In the genomic region with DNA sequence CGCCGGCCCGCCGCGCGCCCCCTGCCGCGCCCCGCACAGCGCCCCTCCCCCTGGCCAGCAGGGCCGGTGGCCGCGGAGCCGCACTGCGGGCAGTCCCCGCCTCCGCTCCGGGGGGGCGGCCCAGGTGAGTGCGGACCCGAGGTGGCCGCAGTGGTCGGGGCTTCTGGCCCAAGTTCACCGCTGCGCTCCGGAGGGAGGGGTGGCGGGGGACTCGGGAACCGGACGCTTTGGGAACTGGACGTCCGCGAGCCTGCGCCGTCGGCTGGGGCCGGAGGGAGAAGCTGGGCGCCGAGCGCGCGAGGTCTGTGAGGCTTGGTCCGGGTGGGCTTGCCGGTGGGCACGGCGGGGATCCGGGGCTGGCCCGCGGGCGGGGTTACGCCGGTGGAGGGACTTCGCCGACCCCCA, we compare ENCODE assay signal across 8 cellular contexts. TPM values are rescaled to one million over a fixed set of nuclear protein-coding genes. Genes with fewer than 3 reads are reported as not detected.
A peak's percentile ranks its signal among the peaks of the same experiment; 100 is the strongest.
DNase-seq lines count a peak whose midpoint lies in the region; ATAC-seq and TF ChIP-seq lines count a peak whose summit lies in the region.

No MANE protein-coding gene starts in this region.

- TF ChIP-seq CTCF in heart right ventricle (IDR thresholded peaks at IDR 0.05) (peak in 1 of 9 donors; percentile 11), sigmoid colon (IDR thresholded peaks at IDR 0.05) (no peak)

- H3K27ac ChIP-seq in heart right ventricle = peak overlapping the region; percentile 82 to 98 (median 94)
- H3K27ac ChIP-seq in sigmoid colon = peak overlapping the region; percentile 87 to 94 (median 90)

- peak; percentile 39 for DNase-seq in DMS53 (lab: John Stamatoyannopoulos, UW)
- no peak for DNase-seq in DMS53 treated with DMSO at 0.1 percent for 48 hours (lab: John Stamatoyannopoulos, UW; ENCODE audit: unreplicated experiment)
- no peak for DNase-seq in T-helper 17 cell
- DNase-seq in heart right ventricle = peak; percentile 43 to 53
- DNase-seq in sigmoid colon = no peak
- no peak for DNase-seq in iPS-NIHi11 (ENCODE audit: low spot score)
- no peak for DNase-seq in immature natural killer cell

- H3K27me3 ChIP-seq in heart right ventricle (peaks cover 0 to 29% (median 0%) of the 10 kb centered on the region in 7 donors), sigmoid colon (no peaks in the 10 kb centered on the region)

- no peak for TF ChIP-seq EP300 in sigmoid colon (IDR thresholded peaks at IDR 0.05)

- H3K4me3 Mint-ChIP-seq in T-helper 17 cell (peak overlapping the region; percentile 87), immature natural killer cell (peak overlapping the region in 2 of 5 donors; percentile 18 to 41)

- H3K27ac Mint-ChIP-seq in T-helper 17 cell (no peak overlapping the region), immature natural killer cell (no peak overlapping the region)

- H3K4me3 ChIP-seq in heart right ventricle (peak overlapping the region; percentile 57 to 96 (median 80)), sigmoid colon (peak overlapping the region; percentile 73 to 93 (median 78))

- H3K4me1 Mint-ChIP-seq in T-helper 17 cell (peaks cover 31% of the 10 kb centered on the region), immature natural killer cell (peaks cover 9 to 16% of the 10 kb centered on the region in 2 donors)

- H3K9me3 ChIP-seq in T-helper 17 cell (ENCODE audit: control insufficient read depth, low read length, poor library complexity, severe bottlenecking) (no peaks in the 10 kb centered on the region), heart right ventricle (no peaks in the 10 kb centered on the region), sigmoid colon (no peaks in the 10 kb centered on the region)

- ATAC-seq in T-helper 17 cell = no peak
- peak in 5 of 8 donors; percentile 0 to 19 (median 4) for ATAC-seq in heart right ventricle
- ATAC-seq in HG03108 (IDR thresholded peaks at IDR 0.05; ENCODE audit: unreplicated experiment) = no peak

- 0 to 1% methylated on average over 29 to 54 of the region's 54 CpGs for WGBS in heart right ventricle, 2 donors
- 0 to 1% methylated on average over 54 of the region's 54 CpGs for WGBS in sigmoid colon, 2 donors

- no peaks in the 10 kb centered on the region for H3K9me3 Mint-ChIP-seq in immature natural killer cell

- TF ChIP-seq POLR2A in sigmoid colon (IDR thresholded peaks at IDR 0.05) = no peak

- intact Hi-C loops in heart right ventricle (cut with DNase I) (loop anchor here (2.0 to 10.0 kb wide), 20 partner anchors 69 to 587 kb away; a partner anchor contains a TSS), sigmoid colon (cut with DNase I) (loop anchor here (2.0 to 5.0 kb wide), 2 partner anchors 394 to 509 kb away; a partner anchor contains a TSS)

- H3K27me3 Mint-ChIP-seq in T-helper 17 cell (peaks cover 23% of the 10 kb centered on the region), immature natural killer cell (ENCODE audit: low read depth in 3 of 3) (peaks cover 14 to 30% (median 15%) of the 10 kb centered on the region in 3 donors)

- H3K4me1 ChIP-seq in heart right ventricle (peaks cover 10 to 55% (median 51%) of the 10 kb centered on the region in 9 donors), sigmoid colon (peaks cover 0 to 56% (median 55%) of the 10 kb centered on the region in 4 donors)

- no peaks in the 10 kb centered on the region for H3K36me3 ChIP-seq in heart right ventricle
- no peaks in the 10 kb centered on the region for H3K36me3 ChIP-seq in sigmoid colon

- H3K36me3 Mint-ChIP-seq in T-helper 17 cell (ENCODE audit: low read depth) = no peaks in the 10 kb centered on the region
- H3K36me3 Mint-ChIP-seq in immature natural killer cell = peaks cover 0 to 3% (median 3%) of the 10 kb centered on the region in 3 donors

RNA-seq across cellular contexts. Expression of a gene that starts 0.6 kb away (rescaled TPM):
- 100 to 1,000 TPM; 112 to 120 TPM for total RNA-seq in T-helper 17 cell
- 10 to 100 TPM; 26.3 to 74.6 (median 35.4) TPM for total RNA-seq in heart right ventricle
- polyA plus RNA-seq in heart right ventricle = 10 to 100 TPM in 1 of 2 donors, 1 to 10 TPM in 1; 5.4 to 12.1 TPM
- 10 to 100 TPM; 17.2 to 28.2 (median 18.2) TPM for total RNA-seq in sigmoid colon
- polyA plus RNA-seq in sigmoid colon = 10 to 100 TPM in 1 of 3 donors, 1 to 10 TPM in 2; 1.2 to 12.2 (median 2.5) TPM
- 10 to 100 TPM in 1 of 3 donors, 1 to 10 TPM in 2; 4.8 to 11.3 (median 9.6) TPM for polyA plus RNA-seq in immature natural killer cell

Comparison
In these comparisons a context has a peak if more than half of its experiments do, and no peak if none do; other contexts are left out.
1. DNase-seq: peak in DMS53 (single experiment) and heart right ventricle (2 of 2); none in DMS53 treated with DMSO at 0.1 percent for 48 hours (single experiment), T-helper 17 cell (0 of 3), sigmoid colon (single experiment), iPS-NIHi11 (single experiment) and immature natural killer cell (0 of 3).
2. ATAC-seq: peak in heart right ventricle (5 of 8); none in T-helper 17 cell (single experiment) and HG03108 (single experiment).